28 cellular contexts compared by ENCODE assay signal in genomic region chr19:14122924-14123323, GRCh38. TPM values are rescaled to one million over a fixed set of nuclear protein-coding genes. Genes with fewer than 3 reads are reported as not detected.
"Had no signal": no experiment of that assay in that cellular context is flagged by ENCODE, and none has a peak within 500 bp of the region (broad histone marks: within the 10 kb centered on the region; RNA-seq: fewer than 3 reads in every experiment).

No MANE protein-coding gene starts in this region.

- H3K27ac ChIP-seq: adrenal gland, breast epithelium, Peyer's patch had no signal

- H3K27ac Mint-ChIP-seq: activated B cell treated with CpG ODN at 0.5 μM for 24 hours; activated naive CD8-positive, alpha-beta T cell treated with anti-CD3 and anti-CD28 coated beads, Interleukin-2, amount 10 ng/mL, durations not matched to agents 7 days and 5 days had no signal

- H3K27me3 ChIP-seq: adrenal gland, breast epithelium, Peyer's patch had no signal

- H3K4me3 ChIP-seq: adrenal gland, breast epithelium, Peyer's patch had no signal

- H3K4me3 Mint-ChIP-seq: activated B cell treated with CpG ODN at 0.5 μM for 24 hours; activated CD4-positive, alpha-beta memory T cell treated with anti-CD3 and anti-CD28 coated beads, Interleukin-2, amount 10 ng/mL, durations not matched to agents 7 days and 5 days; activated naive CD8-positive, alpha-beta T cell treated with anti-CD3 and anti-CD28 coated beads, Interleukin-2, amount 10 ng/mL, durations not matched to agents 7 days and 5 days had no signal

- H3K36me3 ChIP-seq: adrenal gland, breast epithelium, Peyer's patch had no signal

- DNase-seq: activated B cell treated with CpG ODN at 0.5 μM for 24 hours; activated CD4-positive, alpha-beta memory T cell treated with anti-CD3 and anti-CD28 coated beads, Interleukin-2, amount 10 ng/mL, durations not matched to agents 7 days and 5 days; activated CD4-positive, alpha-beta T cell treated with anti-CD3 and anti-CD28 coated beads for 1 hour; activated CD4-positive, alpha-beta T cell treated with anti-CD3 and anti-CD28 coated beads, Interleukin-2, amount 50 U/mL, for 1 hour; activated CD8-positive, alpha-beta memory T cell treated with anti-CD3 and anti-CD28 coated beads, Interleukin-2, amount 50 U/mL, for 48 hours; activated naive CD4-positive, alpha-beta T cell treated with anti-CD3 and anti-CD28 coated beads, Interleukin-2, amount 50 U/mL, for 16 hours; activated naive CD8-positive, alpha-beta T cell treated with anti-CD3 and anti-CD28 coated beads, Interleukin-2, amount 10 ng/mL, durations not matched to agents 7 days and 5 days; activated T-cell treated with anti-CD3 and anti-CD28 coated beads, Interleukin-2, amount 50 U/mL, for 1 hour; adrenal gland; anterior cingulate cortex; caudate nucleus; KG1; NCI-H1092 treated with DMSO at 0.1 percent for 48 hours; NCI-H1417 treated with DMSO at 0.1 percent for 48 hours; NCI-H1694; NCI-H2081; NCI-H510A treated with DMSO at 0.1 percent for 48 hours; NCI-H69; NK-92 treated with Interleukin-12 subunit alpha and Interleukin-12 subunit beta, amount 100 ng/mL, for 24 hours; Peyer's patch; SHP77; T-helper 2 cell; T1000 had no signal

- H3K9me3 Mint-ChIP-seq: activated B cell treated with CpG ODN at 0.5 μM for 24 hours; activated CD4-positive, alpha-beta memory T cell treated with anti-CD3 and anti-CD28 coated beads, Interleukin-2, amount 10 ng/mL, durations not matched to agents 7 days and 5 days; activated naive CD8-positive, alpha-beta T cell treated with anti-CD3 and anti-CD28 coated beads, Interleukin-2, amount 10 ng/mL, durations not matched to agents 7 days and 5 days had no signal

- H3K27me3 Mint-ChIP-seq: activated B cell treated with CpG ODN at 0.5 μM for 24 hours; activated CD4-positive, alpha-beta memory T cell treated with anti-CD3 and anti-CD28 coated beads, Interleukin-2, amount 10 ng/mL, durations not matched to agents 7 days and 5 days; activated naive CD8-positive, alpha-beta T cell treated with anti-CD3 and anti-CD28 coated beads, Interleukin-2, amount 10 ng/mL, durations not matched to agents 7 days and 5 days had no signal

- H3K9me3 ChIP-seq: adrenal gland, breast epithelium, Peyer's patch had no signal

- FAIRE-seq: TTC549 had no signal

RNA-seq across cellular contexts. Expression of gene C19orf67, which starts 37.3 kb away (rescaled TPM):
- total RNA-seq: activated B cell treated with CpG ODN at 0.5 μM for 24 hours; activated naive CD8-positive, alpha-beta T cell treated with anti-CD3 and anti-CD28 coated beads, Interleukin-2, amount 10 ng/mL, durations not matched to agents 7 days and 5 days; adrenal gland; breast epithelium; chondrocyte; MCF 10A; Peyer's patch; SK-MEL-5 had no signal
- polyA plus RNA-seq: adrenal gland had no signal
